Comparison of ENCODE assay signal across 8 cellular contexts in genomic region chr1:32179193-32179442, GRCh38. TPM values are rescaled to one million over a fixed set of nuclear protein-coding genes. Genes with fewer than 3 reads are reported as not detected.
DNase-seq lines count a peak whose midpoint lies in the region; ATAC-seq and TF ChIP-seq lines count a peak whose summit lies in the region.

No MANE protein-coding gene starts in this region.

- H3K36me3 ChIP-seq in iPS-18a (ENCODE audit: control insufficient read depth, low read depth, low read length) (peaks cover 23% of the 10 kb centered on the region), suprapubic skin (peaks cover 7% of the 10 kb centered on the region)

- no peaks in the 10 kb centered on the region for H3K9me3 Mint-ChIP-seq in T-helper 1 cell treated with Interleukin-12 subunit alpha and Interleukin-12 subunit beta and Interleukin-4 antibody, amounts not matched to agents 30 μg/mL and 1 μg/mL, for 36 hours
- H3K9me3 Mint-ChIP-seq in activated T-helper 2 cell treated with anti-CD3 and anti-CD28 coated beads, Interferon-gamma antibody, Interleukin-2, Interleukin-4, amounts not matched to agents 10 μg/mL and 5 μg/mL and 100 μg/mL, durations not matched to agents 14 hours and 24 hours and 36 hours, result no peaks in the 10 kb centered on the region

- peak overlapping the region; percentile 97 for H3K27ac Mint-ChIP-seq in T-helper 1 cell treated with Interleukin-12 subunit alpha and Interleukin-12 subunit beta and Interleukin-4 antibody, amounts not matched to agents 30 μg/mL and 1 μg/mL, for 36 hours
- peak overlapping the region; percentile 98 for H3K27ac Mint-ChIP-seq in activated T-helper 2 cell treated with anti-CD3 and anti-CD28 coated beads, Interferon-gamma antibody, Interleukin-2, Interleukin-4, amounts not matched to agents 10 μg/mL and 5 μg/mL and 100 μg/mL, durations not matched to agents 14 hours and 24 hours and 36 hours

- no peak for TF ChIP-seq CTCF in suprapubic skin (IDR thresholded peaks at IDR 0.05)

- intact Hi-C loops in activated T-helper 2 cell treated with anti-CD3 and anti-CD28 coated beads, Interferon-gamma antibody, Interleukin-2, Interleukin-4, amounts not matched to agents 10 μg/mL and 5 μg/mL and 100 μg/mL, durations not matched to agents 14 hours and 24 hours and 36 hours (cut with micrococcal nuclease), result loop anchor here (1.0 to 2.0 kb wide), 2 partner anchors 71 to 472 kb away; partner anchors contain the start of genes KPNA6, RBBP4 and ZBTB8OS

- H3K4me1 ChIP-seq in iPS-18a (ENCODE audit: control insufficient read depth, low read depth, low read length), result peaks cover 15% of the 10 kb centered on the region
- peaks cover 46% of the 10 kb centered on the region for H3K4me1 ChIP-seq in suprapubic skin

- DNase-seq in T-helper 1 cell (no peak), suprapubic skin (ENCODE audit: low spot score in 2 of 2) (no peak), KG1 (lab: John Stamatoyannopoulos, UW) (no peak), NCI-H1092 treated with DMSO at 0.1 percent for 48 hours (lab: John Stamatoyannopoulos, UW) (no peak)
- DNase-seq in activated T-helper 2 cell treated with anti-CD3 and anti-CD28 coated beads, Interferon-gamma antibody, Interleukin-2, Interleukin-4, amounts not matched to agents 10 μg/mL and 5 μg/mL and 100 μg/mL, durations not matched to agents 14 hours and 24 hours and 36 hours (ENCODE audit: low spot score), result no peak

- no peak for TF ChIP-seq POLR2A in suprapubic skin (IDR thresholded peaks at IDR 0.05)

- ATAC-seq in GM21381 (IDR thresholded peaks at IDR 0.05; ENCODE audit: unreplicated experiment), result no peak

- H3K9ac ChIP-seq in iPS-18a (ENCODE audit: low read length), result peak overlapping the region; percentile 4

- peaks cover 33% of the 10 kb centered on the region for H3K36me3 Mint-ChIP-seq in T-helper 1 cell treated with Interleukin-12 subunit alpha and Interleukin-12 subunit beta and Interleukin-4 antibody, amounts not matched to agents 30 μg/mL and 1 μg/mL, for 36 hours (ENCODE audit: low read depth)
- H3K36me3 Mint-ChIP-seq in activated T-helper 2 cell treated with anti-CD3 and anti-CD28 coated beads, Interferon-gamma antibody, Interleukin-2, Interleukin-4, amounts not matched to agents 10 μg/mL and 5 μg/mL and 100 μg/mL, durations not matched to agents 14 hours and 24 hours and 36 hours (ENCODE audit: low read depth), result peaks cover 41% of the 10 kb centered on the region

- H3K4me3 ChIP-seq in iPS-18a (ENCODE audit: low read length) (peak overlapping the region; percentile 93), suprapubic skin (peak overlapping the region; percentile 77)

- 6% methylated on average over 7 of the region's 7 CpGs for WGBS in suprapubic skin

- peak overlapping the region; percentile 2 for H3K27ac ChIP-seq in iPS-18a (ENCODE audit: low read length)
- peak overlapping the region; percentile 91 for H3K27ac ChIP-seq in suprapubic skin

- no peak for TF ChIP-seq EP300 in suprapubic skin (IDR thresholded peaks at IDR 0.05)

- no peaks in the 10 kb centered on the region for H3K27me3 ChIP-seq in iPS-18a (ENCODE audit: control insufficient read depth, insufficient read depth, low read length)
- H3K27me3 ChIP-seq in suprapubic skin, result no peaks in the 10 kb centered on the region

- H3K9me3 ChIP-seq in iPS-18a (ENCODE audit: control insufficient read depth, low read depth, low read length) (no peaks in the 10 kb centered on the region), suprapubic skin (no peaks in the 10 kb centered on the region)

- peaks cover 23% of the 10 kb centered on the region for H3K4me1 Mint-ChIP-seq in T-helper 1 cell treated with Interleukin-12 subunit alpha and Interleukin-12 subunit beta and Interleukin-4 antibody, amounts not matched to agents 30 μg/mL and 1 μg/mL, for 36 hours (ENCODE audit: low read depth)
- peaks cover 29% of the 10 kb centered on the region for H3K4me1 Mint-ChIP-seq in activated T-helper 2 cell treated with anti-CD3 and anti-CD28 coated beads, Interferon-gamma antibody, Interleukin-2, Interleukin-4, amounts not matched to agents 10 μg/mL and 5 μg/mL and 100 μg/mL, durations not matched to agents 14 hours and 24 hours and 36 hours (ENCODE audit: low read depth)

- H3K27me3 Mint-ChIP-seq in T-helper 1 cell treated with Interleukin-12 subunit alpha and Interleukin-12 subunit beta and Interleukin-4 antibody, amounts not matched to agents 30 μg/mL and 1 μg/mL, for 36 hours (ENCODE audit: low read depth), result no peaks in the 10 kb centered on the region
- no peaks in the 10 kb centered on the region for H3K27me3 Mint-ChIP-seq in activated T-helper 2 cell treated with anti-CD3 and anti-CD28 coated beads, Interferon-gamma antibody, Interleukin-2, Interleukin-4, amounts not matched to agents 10 μg/mL and 5 μg/mL and 100 μg/mL, durations not matched to agents 14 hours and 24 hours and 36 hours (ENCODE audit: low read depth)

- H3K4me3 Mint-ChIP-seq in T-helper 1 cell treated with Interleukin-12 subunit alpha and Interleukin-12 subunit beta and Interleukin-4 antibody, amounts not matched to agents 30 μg/mL and 1 μg/mL, for 36 hours, result peak overlapping the region; percentile 92
- peak overlapping the region; percentile 97 for H3K4me3 Mint-ChIP-seq in activated T-helper 2 cell treated with anti-CD3 and anti-CD28 coated beads, Interferon-gamma antibody, Interleukin-2, Interleukin-4, amounts not matched to agents 10 μg/mL and 5 μg/mL and 100 μg/mL, durations not matched to agents 14 hours and 24 hours and 36 hours (ENCODE audit: low read depth)

RNA-seq across cellular contexts. Expression of gene TXLNA, which starts 0.4 kb away (rescaled TPM):
- 98.6 and 101 TPM in 2 replicates for total RNA-seq in activated T-helper 2 cell treated with anti-CD3 and anti-CD28 coated beads, Interferon-gamma antibody, Interleukin-2, Interleukin-4, amounts not matched to agents 10 μg/mL and 5 μg/mL and 100 μg/mL, durations not matched to agents 14 hours and 24 hours and 36 hours
- 10 to 100 TPM; 50.0 to 72.0 (median 56.3) TPM for total RNA-seq in suprapubic skin

RNA-seq across cellular contexts. Expression of gene CCDC28B, which starts 21.3 kb away (rescaled TPM):
- total RNA-seq in activated T-helper 2 cell treated with anti-CD3 and anti-CD28 coated beads, Interferon-gamma antibody, Interleukin-2, Interleukin-4, amounts not matched to agents 10 μg/mL and 5 μg/mL and 100 μg/mL, durations not matched to agents 14 hours and 24 hours and 36 hours, result 39.1 and 44.0 TPM in 2 replicates
- 1 to 10 TPM in 3 of 4 donors, under 1 TPM in 1; 0.72 to 3.5 (median 2.0) TPM for total RNA-seq in suprapubic skin

RNA-seq across cellular contexts. Expression of gene IQCC, which starts 26.4 kb away (rescaled TPM):
- total RNA-seq in activated T-helper 2 cell treated with anti-CD3 and anti-CD28 coated beads, Interferon-gamma antibody, Interleukin-2, Interleukin-4, amounts not matched to agents 10 μg/mL and 5 μg/mL and 100 μg/mL, durations not matched to agents 14 hours and 24 hours and 36 hours, result 5.0 and 5.4 TPM in 2 replicates
- 1 to 10 TPM; 1.7 to 4.4 (median 3.7) TPM for total RNA-seq in suprapubic skin

RNA-seq across cellular contexts. Expression of gene DCDC2B, which starts 29.8 kb away (rescaled TPM):
- total RNA-seq in activated T-helper 2 cell treated with anti-CD3 and anti-CD28 coated beads, Interferon-gamma antibody, Interleukin-2, Interleukin-4, amounts not matched to agents 10 μg/mL and 5 μg/mL and 100 μg/mL, durations not matched to agents 14 hours and 24 hours and 36 hours, result 0.14 TPM in 1 of 2 replicates, not detected in the other
- not detected for total RNA-seq in suprapubic skin

RNA-seq across cellular contexts. Expression of gene TMEM234, which starts 43.0 kb away (rescaled TPM):
- 10.7 and 12.1 TPM in 2 replicates for total RNA-seq in activated T-helper 2 cell treated with anti-CD3 and anti-CD28 coated beads, Interferon-gamma antibody, Interleukin-2, Interleukin-4, amounts not matched to agents 10 μg/mL and 5 μg/mL and 100 μg/mL, durations not matched to agents 14 hours and 24 hours and 36 hours
- total RNA-seq in suprapubic skin, result 10 to 100 TPM in 2 of 4 donors, 1 to 10 TPM in 2; 7.7 to 18.7 (median 12.6) TPM
